Comparison of ENCODE assay signal across 8 cellular contexts in the genomic region with DNA sequence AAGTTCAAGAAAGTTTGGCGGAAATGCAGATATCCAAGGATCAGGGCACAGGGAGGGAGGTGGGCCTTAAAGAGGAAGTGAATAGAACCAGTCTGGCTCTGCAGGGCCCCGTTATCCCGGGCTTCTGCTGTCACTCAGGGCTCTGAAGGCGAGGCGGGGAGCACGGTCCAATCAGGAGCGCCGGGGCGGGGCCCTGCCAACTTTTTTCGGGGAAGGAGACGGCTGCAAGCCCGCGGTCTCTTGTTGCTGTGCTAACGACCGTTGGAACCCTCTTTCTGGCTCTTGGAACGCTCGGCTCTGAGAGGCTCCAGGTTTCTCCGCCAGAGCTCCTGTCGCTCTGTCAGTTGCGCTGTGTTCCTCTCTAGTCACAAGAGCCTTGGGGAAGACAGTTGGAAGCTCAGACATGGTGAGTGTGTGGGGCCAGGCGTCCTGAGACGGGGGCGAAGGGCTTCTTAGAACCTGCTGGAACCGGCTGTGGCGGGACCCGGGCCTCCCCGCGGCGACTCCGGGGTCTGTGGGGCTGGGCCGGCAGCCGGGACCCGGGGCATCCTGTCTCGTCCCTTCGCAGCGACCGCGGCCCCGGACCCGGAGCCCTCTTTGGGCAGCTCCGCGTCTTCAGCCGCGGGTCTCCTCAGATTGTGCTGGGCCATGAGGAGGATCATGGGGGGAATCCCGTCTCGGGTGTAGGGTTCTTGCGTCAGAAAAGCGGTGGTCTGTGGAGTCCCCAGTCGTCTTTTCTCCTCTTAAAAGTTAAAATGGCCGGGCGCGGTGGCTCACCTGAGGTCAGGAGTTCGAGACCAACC. TPM values are rescaled to one million over a fixed set of nuclear protein-coding genes. Genes with fewer than 3 reads are reported as not detected.
DNase-seq lines count a peak whose midpoint lies in the region; ATAC-seq, FAIRE-seq and TF ChIP-seq lines count a peak whose summit lies in the region.

No MANE protein-coding gene starts in this region.

- TF ChIP-seq CTCF in HFFc6 (IDR thresholded peaks at IDR 0.05) (no peak), SU-DHL-6 (IDR thresholded peaks at IDR 0.05; ENCODE audit: insufficient read depth, low read length, poor library complexity, severe bottlenecking) (no peak), ascending aorta (IDR thresholded peaks at IDR 0.05) (no peak), hepatocyte (IDR thresholded peaks at IDR 0.05; ENCODE audit: poor library complexity) (no peak), prostate gland (IDR thresholded peaks at IDR 0.05) (no peak)

- H3K9ac ChIP-seq in SU-DHL-6 (ENCODE audit: low read length), result peak overlapping the region; percentile 78

- H3K27ac ChIP-seq in SU-DHL-6 (ENCODE audit: low read depth, low read length), result peak overlapping the region; percentile 51
- peak overlapping the region; percentile 48 to 71 for H3K27ac ChIP-seq in ascending aorta
- peak overlapping the region; percentile 96 for H3K27ac ChIP-seq in hepatocyte
- H3K27ac ChIP-seq in prostate gland, result peak overlapping the region; percentile 57 to 66

- no peaks in the 10 kb centered on the region for H3K9me3 ChIP-seq in SU-DHL-6 (ENCODE audit: insufficient read depth, low read length)
- peaks cover 0 to 2% of the 10 kb centered on the region in 2 donors for H3K9me3 ChIP-seq in ascending aorta
- H3K9me3 ChIP-seq in hepatocyte (ENCODE audit: low read depth), result no peaks in the 10 kb centered on the region
- no peaks in the 10 kb centered on the region for H3K9me3 ChIP-seq in prostate gland

- H3K4me1 Mint-ChIP-seq in HFFc6 (ENCODE audit: low read depth), result peaks cover 5% of the 10 kb centered on the region; the same call in 1 of the 2 replicates

- H3K79me2 ChIP-seq in SU-DHL-6 (ENCODE audit: insufficient read depth, low read length) (no peaks in the 10 kb centered on the region), hepatocyte (peaks cover 18% of the 10 kb centered on the region)

- no peaks in the 10 kb centered on the region for H3K27me3 ChIP-seq in SU-DHL-6 (ENCODE audit: low read length)
- no peaks in the 10 kb centered on the region for H3K27me3 ChIP-seq in ascending aorta
- H3K27me3 ChIP-seq in hepatocyte, result no peaks in the 10 kb centered on the region
- H3K27me3 ChIP-seq in prostate gland (replicated peaks; ENCODE audit: insufficient read depth), result no peaks in the 10 kb centered on the region

- DNase-seq in CMK (ENCODE audit: low read depth), result peak; percentile 84
- peak; percentile 84 for DNase-seq in HFFc6
- DNase-seq in ascending aorta (ENCODE audit: low spot score in 2 of 2), result peak; percentile 59 to 89
- DNase-seq in hepatocyte (ENCODE audit: low spot score), result peak; percentile 89
- peak; percentile 70 for DNase-seq in prostate gland (ENCODE audit: low spot score)
- peak; percentile 63 for DNase-seq in urothelium cell line (ENCODE audit: low spot score)

- TF ChIP-seq POLR2A in prostate gland (IDR thresholded peaks at IDR 0.05), result no peak

- no peaks in the 10 kb centered on the region for H3F3A ChIP-seq in SU-DHL-6 (ENCODE audit: insufficient read depth)

- H3K4me1 ChIP-seq in ascending aorta (peaks cover 0 to 2% of the 10 kb centered on the region in 2 donors), hepatocyte (ENCODE audit: insufficient read depth) (peaks cover 5% of the 10 kb centered on the region), prostate gland (replicated peaks) (no peaks in the 10 kb centered on the region)

- WGBS in hepatocyte (ENCODE audit: low lambda C conversion rate, missing lambda C conversion rate), result 2% methylated on average over 52 of the region's 53 CpGs
- WGBS in prostate gland, result 1% methylated on average over 52 of the region's 53 CpGs

- intact Hi-C loops in ascending aorta (cut with DNase I) (no loop called here), prostate gland (cut with DNase I) (no loop called here)

- no peak for FAIRE-seq in urothelium cell line (lab: Jason Lieb, UNC)

- no peak for ATAC-seq in HG03045 (IDR thresholded peaks at IDR 0.05; ENCODE audit: unreplicated experiment)

- H3K27ac Mint-ChIP-seq in HFFc6, result peak overlapping the region; percentile 82; the same call in 1 of the 2 replicates

- peak overlapping the region; percentile 84 for H3K4me3 ChIP-seq in SU-DHL-6 (ENCODE audit: insufficient read depth, low read length, poor library complexity, severe bottlenecking)
- peak overlapping the region; percentile 61 to 81 for H3K4me3 ChIP-seq in ascending aorta
- H3K4me3 ChIP-seq in hepatocyte, result peak overlapping the region; percentile 87
- H3K4me3 ChIP-seq in prostate gland, result peak overlapping the region; percentile 41 to 43

- no peaks in the 10 kb centered on the region for H4K20me1 ChIP-seq in SU-DHL-6 (ENCODE audit: low read depth, low read length)
- H4K20me1 ChIP-seq in hepatocyte (ENCODE audit: insufficient read depth, poor library complexity, severe bottlenecking), result no peaks in the 10 kb centered on the region

- no peaks in the 10 kb centered on the region for H3K36me3 ChIP-seq in SU-DHL-6 (ENCODE audit: low read length)
- no peaks in the 10 kb centered on the region for H3K36me3 ChIP-seq in ascending aorta
- H3K36me3 ChIP-seq in hepatocyte (replicated peaks; ENCODE audit: insufficient read depth, low read depth), result no peaks in the 10 kb centered on the region
- no peaks in the 10 kb centered on the region for H3K36me3 ChIP-seq in prostate gland

- H3K4me2 ChIP-seq in SU-DHL-6 (ENCODE audit: low read depth, low read length, poor library complexity, severe bottlenecking) (peak overlapping the region; percentile 64), hepatocyte (peak overlapping the region; percentile 82)

- H3K9me3 Mint-ChIP-seq in HFFc6, result peaks cover 23% of the 10 kb centered on the region

- H3K4me3 Mint-ChIP-seq in HFFc6, result peak overlapping the region; percentile 88

- peak overlapping the region; percentile 99 for H2AFZ ChIP-seq in SU-DHL-6 (ENCODE audit: low read depth, low read length, severe bottlenecking)
- peak overlapping the region; percentile 91 for H2AFZ ChIP-seq in hepatocyte

- no peaks in the 10 kb centered on the region; the same call in 1 of the 2 replicates for H3K27me3 Mint-ChIP-seq in HFFc6 (ENCODE audit: insufficient read depth)

- H3K9me2 ChIP-seq in SU-DHL-6 (replicated peaks; ENCODE audit: insufficient read depth, low read length) (no peaks in the 10 kb centered on the region), hepatocyte (replicated peaks; ENCODE audit: insufficient read depth) (no peaks in the 10 kb centered on the region)

- H3K36me3 Mint-ChIP-seq in HFFc6 (ENCODE audit: low read depth), result peaks cover 10% of the 10 kb centered on the region; the same call in 1 of the 2 replicates

RNA-seq across cellular contexts. Expression of a gene that starts 27.7 kb away (rescaled TPM):
- 1 to 10 TPM; 1.1 to 4.1 (median 1.3) TPM for total RNA-seq in HFFc6 (2021; fragmentation: NEBNext Ultra II Directional; extraction: Animal tissue kit (Norgen Biotek cat#: 25700))
- total RNA-seq in ascending aorta (8.0 TPM), hepatocyte (11.2 and 13.8 TPM in 2 replicates), prostate gland (10 to 100 TPM; 13.4 to 16.2 TPM)
- 3.0 and 4.1 TPM in 2 replicates for polyA plus RNA-seq in hepatocyte

RNA-seq across cellular contexts. Expression of a gene that starts 39.5 kb away (rescaled TPM):
- under 1 TPM in 3 of 6 experiments, not detected in 3; 0.11 to 0.17 (median 0.17) TPM for total RNA-seq in HFFc6 (2021; fragmentation: NEBNext Ultra II Directional; extraction: Animal tissue kit (Norgen Biotek cat#: 25700))
- total RNA-seq in ascending aorta (not detected), hepatocyte (0.32 and 0.77 TPM in 2 replicates), prostate gland (not detected)
- polyA plus RNA-seq in hepatocyte, result 0.91 TPM in 1 of 2 replicates, not detected in the other

RNA-seq across cellular contexts. Expression of a gene that starts 47.9 kb away (rescaled TPM):
- 1 to 10 TPM; 3.3 to 6.3 (median 4.3) TPM for total RNA-seq in HFFc6 (2021; fragmentation: NEBNext Ultra II Directional; extraction: Animal tissue kit (Norgen Biotek cat#: 25700))
- total RNA-seq in ascending aorta (0.96 TPM), hepatocyte (4.7 and 5.3 TPM in 2 replicates), prostate gland (1 to 10 TPM in 1 of 2 donors, not detected in 1; 6.0 TPM)
- 1.2 and 2.4 TPM in 2 replicates for polyA plus RNA-seq in hepatocyte

RNA-seq across cellular contexts. Expression of a gene that starts 56.8 kb away (rescaled TPM):
- 1 to 10 TPM; 3.2 to 4.1 (median 3.8) TPM for total RNA-seq in HFFc6 (2021; fragmentation: NEBNext Ultra II Directional; extraction: Animal tissue kit (Norgen Biotek cat#: 25700))
- not detected for total RNA-seq in ascending aorta
- 6.1 and 8.1 TPM in 2 replicates for total RNA-seq in hepatocyte
- 5.6 and 9.0 TPM in 2 replicates for polyA plus RNA-seq in hepatocyte
- total RNA-seq in prostate gland, result 10 to 100 TPM; 10.2 to 10.4 TPM
